ENCODE assay signal across 1 cellular context in the genomic region with DNA sequence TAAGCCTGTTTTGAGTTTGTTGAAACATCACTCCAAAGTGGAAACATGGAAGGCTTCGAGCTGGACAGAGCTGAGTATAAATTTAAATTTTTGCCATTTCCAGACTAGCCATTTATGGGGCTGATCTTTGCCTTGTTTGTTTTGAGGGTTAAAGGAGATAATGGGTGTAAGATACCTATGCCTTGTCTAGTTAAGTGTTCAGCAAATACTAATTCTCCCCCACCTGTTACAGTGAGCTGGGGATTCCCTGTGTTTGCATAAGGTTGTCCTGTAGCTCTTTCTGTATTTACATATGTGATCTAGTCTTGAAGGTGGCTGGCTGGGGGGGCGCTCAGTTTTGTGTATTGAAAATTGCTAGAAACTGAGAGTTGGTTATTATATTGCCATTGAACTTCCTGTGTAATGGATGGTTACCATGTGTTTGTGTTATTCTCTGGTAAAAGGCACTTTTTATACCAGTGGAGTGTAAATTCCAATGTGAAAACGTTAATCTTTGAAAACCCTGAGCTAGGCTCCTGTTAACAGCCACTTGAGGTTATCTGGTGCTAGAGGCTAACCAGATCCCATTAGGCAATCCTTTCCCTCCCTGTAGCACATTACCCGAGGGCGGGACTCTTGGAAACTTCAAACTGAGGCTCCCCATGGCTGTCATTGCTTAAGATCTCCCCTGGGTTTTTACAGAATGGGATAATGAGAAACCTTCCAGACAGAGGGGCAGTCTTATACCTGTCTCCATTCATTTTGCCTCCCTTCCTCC.
TF ChIP-seq lines count a peak whose summit lies in the region.

No MANE protein-coding gene starts in this region.

TF ChIP-seq in HepG2, 621 proteins besides CTCF, POLR2A, EP300 and RAD21 (continued from another document and continues in another):
- TF ChIP-seq ZNF280D (CRISPR knock-in tag; IDR thresholded peaks at IDR 0.05) (no peak), SOX13 (IDR thresholded peaks at IDR 0.05) (peak; percentile 26; the same call in 1 of the 2 replicates), SOX13 (CRISPR knock-in tag; conservative IDR thresholded peaks at IDR 0.05 in 1 of 2, IDR thresholded peaks at IDR 0.05 in 1 of 2) (peak in 1 of 2 experiments; percentile 91; a peak in 2 of 4 replicates), ZNF530 (CRISPR knock-in tag; IDR thresholded peaks at IDR 0.05; ENCODE audit: low read depth) (no peak), ZNF382 (CRISPR knock-in tag; IDR thresholded peaks at IDR 0.05; ENCODE audit: borderline replicate concordance) (no peak), NR1H2 (CRISPR knock-in tag; IDR thresholded peaks at IDR 0.05; ENCODE audit: borderline replicate concordance, low read depth) (no peak), GLI4 (CRISPR knock-in tag; IDR thresholded peaks at IDR 0.05; ENCODE audit: borderline replicate concordance) (no peak), SRSF1 (optimal IDR thresholded peaks at IDR 0.05; ENCODE audit: low read depth, low read length) (no peak), PITX1 (CRISPR knock-in tag; IDR thresholded peaks at IDR 0.05) (peak; percentile 89), HDAC2 (CRISPR knock-in tag; IDR thresholded peaks at IDR 0.05) (peak; percentile 77), NFYB (CRISPR knock-in tag; IDR thresholded peaks at IDR 0.05) (no peak), ZNF639 (CRISPR knock-in tag; conservative IDR thresholded peaks at IDR 0.05) (no peak), ZNF609 (CRISPR knock-in tag; IDR thresholded peaks at IDR 0.05; ENCODE audit: borderline replicate concordance) (peak; percentile 96; the same call in 1 of the 2 replicates), HHEX (CRISPR knock-in tag; IDR thresholded peaks at IDR 0.05) (no peak; the same call in 1 of the 2 replicates), MEF2D (CRISPR knock-in tag; IDR thresholded peaks at IDR 0.05) (0 out of 2 replicates have a peak, but pooled peaks have one; percentile 24), SIX1 (CRISPR knock-in tag; IDR thresholded peaks at IDR 0.05; ENCODE audit: borderline replicate concordance) (0 out of 2 replicates have a peak, but pooled peaks have one; percentile 46), ZNF775 (CRISPR knock-in tag; IDR thresholded peaks at IDR 0.05; ENCODE audit: borderline replicate concordance) (no peak), SATB2 (CRISPR knock-in tag; IDR thresholded peaks at IDR 0.05) (peak; percentile 14; the same call in 1 of the 2 replicates), RARA (CRISPR knock-in tag; IDR thresholded peaks at IDR 0.05) (peak; percentile 74), FOXO1 (CRISPR knock-in tag; IDR thresholded peaks at IDR 0.05) (peak; percentile 29; the same call in 1 of the 2 replicates), ZFY (CRISPR knock-in tag; IDR thresholded peaks at IDR 0.05) (no peak), ARNTL (CRISPR knock-in tag; IDR thresholded peaks at IDR 0.05) (no peak), ZNF713 (CRISPR knock-in tag; IDR thresholded peaks at IDR 0.05) (no peak)
- TF ChIP-seq, protein P1, sequence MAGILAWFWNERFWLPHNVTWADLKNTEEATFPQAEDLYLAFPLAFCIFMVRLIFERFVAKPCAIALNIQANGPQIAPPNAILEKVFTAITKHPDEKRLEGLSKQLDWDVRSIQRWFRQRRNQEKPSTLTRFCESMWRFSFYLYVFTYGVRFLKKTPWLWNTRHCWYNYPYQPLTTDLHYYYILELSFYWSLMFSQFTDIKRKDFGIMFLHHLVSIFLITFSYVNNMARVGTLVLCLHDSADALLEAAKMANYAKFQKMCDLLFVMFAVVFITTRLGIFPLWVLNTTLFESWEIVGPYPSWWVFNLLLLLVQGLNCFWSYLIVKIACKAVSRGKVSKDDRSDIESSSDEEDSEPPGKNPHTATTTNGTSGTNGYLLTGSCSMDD (CRISPR knock-in tag; IDR thresholded peaks at IDR 0.05): no peak
- TF ChIP-seq, protein P2, sequence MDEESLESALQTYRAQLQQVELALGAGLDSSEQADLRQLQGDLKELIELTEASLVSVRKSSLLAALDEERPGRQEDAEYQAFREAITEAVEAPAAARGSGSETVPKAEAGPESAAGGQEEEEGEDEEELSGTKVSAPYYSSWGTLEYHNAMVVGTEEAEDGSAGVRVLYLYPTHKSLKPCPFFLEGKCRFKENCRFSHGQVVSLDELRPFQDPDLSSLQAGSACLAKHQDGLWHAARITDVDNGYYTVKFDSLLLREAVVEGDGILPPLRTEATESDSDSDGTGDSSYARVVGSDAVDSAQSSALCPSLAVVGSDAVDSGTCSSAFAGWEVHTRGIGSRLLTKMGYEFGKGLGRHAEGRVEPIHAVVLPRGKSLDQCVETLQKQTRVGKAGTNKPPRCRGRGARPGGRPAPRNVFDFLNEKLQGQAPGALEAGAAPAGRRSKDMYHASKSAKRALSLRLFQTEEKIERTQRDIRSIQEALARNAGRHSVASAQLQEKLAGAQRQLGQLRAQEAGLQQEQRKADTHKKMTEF (CRISPR knock-in tag; IDR thresholded peaks at IDR 0.05): 0 out of 2 replicates have a peak, but pooled peaks have one; percentile 32
- TF ChIP-seq, protein P3, sequence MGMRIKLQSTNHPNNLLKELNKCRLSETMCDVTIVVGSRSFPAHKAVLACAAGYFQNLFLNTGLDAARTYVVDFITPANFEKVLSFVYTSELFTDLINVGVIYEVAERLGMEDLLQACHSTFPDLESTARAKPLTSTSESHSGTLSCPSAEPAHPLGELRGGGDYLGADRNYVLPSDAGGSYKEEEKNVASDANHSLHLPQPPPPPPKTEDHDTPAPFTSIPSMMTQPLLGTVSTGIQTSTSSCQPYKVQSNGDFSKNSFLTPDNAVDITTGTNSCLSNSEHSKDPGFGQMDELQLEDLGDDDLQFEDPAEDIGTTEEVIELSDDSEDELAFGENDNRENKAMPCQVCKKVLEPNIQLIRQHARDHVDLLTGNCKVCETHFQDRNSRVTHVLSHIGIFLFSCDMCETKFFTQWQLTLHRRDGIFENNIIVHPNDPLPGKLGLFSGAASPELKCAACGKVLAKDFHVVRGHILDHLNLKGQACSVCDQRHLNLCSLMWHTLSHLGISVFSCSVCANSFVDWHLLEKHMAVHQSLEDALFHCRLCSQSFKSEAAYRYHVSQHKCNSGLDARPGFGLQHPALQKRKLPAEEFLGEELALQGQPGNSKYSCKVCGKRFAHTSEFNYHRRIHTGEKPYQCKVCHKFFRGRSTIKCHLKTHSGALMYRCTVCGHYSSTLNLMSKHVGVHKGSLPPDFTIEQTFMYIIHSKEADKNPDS (CRISPR knock-in tag; IDR thresholded peaks at IDR 0.05): no peak
- TF ChIP-seq, protein P4, sequence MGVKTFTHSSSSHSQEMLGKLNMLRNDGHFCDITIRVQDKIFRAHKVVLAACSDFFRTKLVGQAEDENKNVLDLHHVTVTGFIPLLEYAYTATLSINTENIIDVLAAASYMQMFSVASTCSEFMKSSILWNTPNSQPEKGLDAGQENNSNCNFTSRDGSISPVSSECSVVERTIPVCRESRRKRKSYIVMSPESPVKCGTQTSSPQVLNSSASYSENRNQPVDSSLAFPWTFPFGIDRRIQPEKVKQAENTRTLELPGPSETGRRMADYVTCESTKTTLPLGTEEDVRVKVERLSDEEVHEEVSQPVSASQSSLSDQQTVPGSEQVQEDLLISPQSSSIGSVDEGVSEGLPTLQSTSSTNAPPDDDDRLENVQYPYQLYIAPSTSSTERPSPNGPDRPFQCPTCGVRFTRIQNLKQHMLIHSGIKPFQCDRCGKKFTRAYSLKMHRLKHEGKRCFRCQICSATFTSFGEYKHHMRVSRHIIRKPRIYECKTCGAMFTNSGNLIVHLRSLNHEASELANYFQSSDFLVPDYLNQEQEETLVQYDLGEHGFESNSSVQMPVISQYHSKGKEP (CRISPR knock-in tag; IDR thresholded peaks at IDR 0.05): no peak
- TF ChIP-seq, protein P5, sequence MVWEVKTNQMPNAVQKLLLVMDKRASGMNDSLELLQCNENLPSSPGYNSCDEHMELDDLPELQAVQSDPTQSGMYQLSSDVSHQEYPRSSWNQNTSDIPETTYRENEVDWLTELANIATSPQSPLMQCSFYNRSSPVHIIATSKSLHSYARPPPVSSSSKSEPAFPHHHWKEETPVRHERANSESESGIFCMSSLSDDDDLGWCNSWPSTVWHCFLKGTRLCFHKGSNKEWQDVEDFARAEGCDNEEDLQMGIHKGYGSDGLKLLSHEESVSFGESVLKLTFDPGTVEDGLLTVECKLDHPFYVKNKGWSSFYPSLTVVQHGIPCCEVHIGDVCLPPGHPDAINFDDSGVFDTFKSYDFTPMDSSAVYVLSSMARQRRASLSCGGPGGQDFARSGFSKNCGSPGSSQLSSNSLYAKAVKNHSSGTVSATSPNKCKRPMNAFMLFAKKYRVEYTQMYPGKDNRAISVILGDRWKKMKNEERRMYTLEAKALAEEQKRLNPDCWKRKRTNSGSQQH (CRISPR knock-in tag; IDR thresholded peaks at IDR 0.05; ENCODE audit: low read depth): no peak
- TF ChIP-seq, protein P6, sequence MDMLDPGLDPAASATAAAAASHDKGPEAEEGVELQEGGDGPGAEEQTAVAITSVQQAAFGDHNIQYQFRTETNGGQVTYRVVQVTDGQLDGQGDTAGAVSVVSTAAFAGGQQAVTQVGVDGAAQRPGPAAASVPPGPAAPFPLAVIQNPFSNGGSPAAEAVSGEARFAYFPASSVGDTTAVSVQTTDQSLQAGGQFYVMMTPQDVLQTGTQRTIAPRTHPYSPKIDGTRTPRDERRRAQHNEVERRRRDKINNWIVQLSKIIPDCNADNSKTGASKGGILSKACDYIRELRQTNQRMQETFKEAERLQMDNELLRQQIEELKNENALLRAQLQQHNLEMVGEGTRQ (IDR thresholded peaks at IDR 0.05; ENCODE audit: low read depth, low read length): no peak
- TF ChIP-seq, protein P6 (CRISPR knock-in tag; IDR thresholded peaks at IDR 0.05; ENCODE audit: borderline replicate concordance): peak; percentile 57; the same call in 1 of the 2 replicates
- TF ChIP-seq, protein P7, sequence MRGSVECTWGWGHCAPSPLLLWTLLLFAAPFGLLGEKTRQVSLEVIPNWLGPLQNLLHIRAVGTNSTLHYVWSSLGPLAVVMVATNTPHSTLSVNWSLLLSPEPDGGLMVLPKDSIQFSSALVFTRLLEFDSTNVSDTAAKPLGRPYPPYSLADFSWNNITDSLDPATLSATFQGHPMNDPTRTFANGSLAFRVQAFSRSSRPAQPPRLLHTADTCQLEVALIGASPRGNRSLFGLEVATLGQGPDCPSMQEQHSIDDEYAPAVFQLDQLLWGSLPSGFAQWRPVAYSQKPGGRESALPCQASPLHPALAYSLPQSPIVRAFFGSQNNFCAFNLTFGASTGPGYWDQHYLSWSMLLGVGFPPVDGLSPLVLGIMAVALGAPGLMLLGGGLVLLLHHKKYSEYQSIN (CRISPR knock-in tag; IDR thresholded peaks at IDR 0.05; ENCODE audit: borderline replicate concordance): no peak
